Comparison of ENCODE assay signal across 1 cellular context in genomic region chr5:32953694-32954093, GRCh38.
TF ChIP-seq lines count a peak whose summit lies in the region.

No MANE protein-coding gene starts in this region.

TF ChIP-seq in WTC11, 78 proteins besides CTCF, POLR2A, EP300 and RAD21 (continued from another document):
- TF ChIP-seq TEAD4 (CRISPR knock-in tag; IDR thresholded peaks at IDR 0.05): no peak
